ENCODE assay signal across 16 cellular contexts in genomic region chr1:174068000-174068399, GRCh38. TPM values are rescaled to one million over a fixed set of nuclear protein-coding genes. Genes with fewer than 3 reads are reported as not detected.
A peak's percentile ranks its signal among the peaks of the same experiment; 100 is the strongest.
DNase-seq lines count a peak whose midpoint lies in the region; ATAC-seq and TF ChIP-seq lines count a peak whose summit lies in the region.
"Had no signal": no experiment of that assay in that cellular context is flagged by ENCODE, and none has a peak within 500 bp of the region (broad histone marks: within the 10 kb centered on the region; RNA-seq: fewer than 3 reads in every experiment).

No MANE protein-coding gene starts in this region.

- no peak for TF ChIP-seq POLR2A in lower leg skin (IDR thresholded peaks at IDR 0.05)

- H3K4me3 Mint-ChIP-seq in effector memory CD8-positive, alpha-beta T cell = no peak overlapping the region
- H3K4me3 Mint-ChIP-seq: activated naive CD8-positive, alpha-beta T cell had no signal

- H3K4me3 ChIP-seq in HFF-Myc (replicated peaks; ENCODE audit: low read depth, low read length) = no peak overlapping the region
- H3K4me3 ChIP-seq in lower leg skin (ENCODE audit: low read depth, poor library complexity, severe bottlenecking) = no peak overlapping the region
- H3K4me3 ChIP-seq: HAP-1, heart left ventricle, MG63, smooth muscle cell had no signal

- no peaks in the 10 kb centered on the region for H3K36me3 Mint-ChIP-seq in effector memory CD8-positive, alpha-beta T cell (ENCODE audit: insufficient read depth)
- H3K36me3 Mint-ChIP-seq: activated naive CD8-positive, alpha-beta T cell had no signal

- DNase-seq in A172 (ENCODE audit: low spot score) = peak; percentile 82
- DNase-seq in HFF-Myc (ENCODE audit: extremely low read depth, low read depth) = peak; percentile 2
- peak; percentile 41 for DNase-seq in OCI-M1 (lab: John Stamatoyannopoulos, UW)
- no peak for DNase-seq in effector memory CD8-positive, alpha-beta T cell
- DNase-seq in NCI-H1048 (lab: John Stamatoyannopoulos, UW) = no peak
- no peak for DNase-seq in lower leg skin (ENCODE audit: low spot score in 2 of 2)
- DNase-seq: cerebellar nuclear complex, heart left ventricle, left cardiac atrium, MG63, NCI-H2227 treated with DMSO at 0.1 percent for 48 hours had no signal

- no peaks in the 10 kb centered on the region for H3K9me3 Mint-ChIP-seq in effector memory CD8-positive, alpha-beta T cell

- no peak overlapping the region for H3K27ac Mint-ChIP-seq in effector memory CD8-positive, alpha-beta T cell
- H3K27ac Mint-ChIP-seq: activated naive CD8-positive, alpha-beta T cell had no signal

- peak; percentile 37 for ATAC-seq in effector memory CD8-positive, alpha-beta T cell (replicated peaks)
- ATAC-seq in GM19395 (IDR thresholded peaks at IDR 0.05; ENCODE audit: unreplicated experiment) (no peak), GM21576 (IDR thresholded peaks at IDR 0.05; ENCODE audit: unreplicated experiment) (no peak)
- ATAC-seq: heart left ventricle, left cardiac atrium had no signal

- TF ChIP-seq CTCF in HFF-Myc (IDR thresholded peaks at IDR 0.05; ENCODE audit: low read depth, low read length, missing control alignments) (no peak), lower leg skin (IDR thresholded peaks at IDR 0.05) (no peak)

- WGBS in lower leg skin, 2 donors = 100% methylated on average over 1 of the region's 1 CpG

- intact Hi-C loops in lower leg skin (cut with DNase I; ENCODE audit: low total_unique reads) = no loop called here

- peaks cover 6 to 7% of the 10 kb centered on the region in 2 donors for H3K4me1 Mint-ChIP-seq in effector memory CD8-positive, alpha-beta T cell (ENCODE audit: low read depth in 2 of 2)

- peaks cover 5 to 7% of the 10 kb centered on the region in 2 donors for H3K27me3 Mint-ChIP-seq in effector memory CD8-positive, alpha-beta T cell

RNA-seq across cellular contexts. Expression of gene RC3H1, which starts 45.8 kb away (rescaled TPM):
- 24.3 and 26.6 TPM in 2 replicates for total RNA-seq in A172 (2014; rRNA removed; shearing (Covaris generic))
- 10 to 100 TPM; 16.1 to 30.9 (median 27.0) TPM for total RNA-seq in lower leg skin

Comparison
In these comparisons a context has a peak if more than half of its experiments do, and no peak if none do; other contexts are left out.
1. DNase-seq: peak in A172 (single experiment), HFF-Myc (single experiment) and OCI-M1 (single experiment); none in effector memory CD8-positive, alpha-beta T cell (0 of 3), NCI-H1048 (single experiment) and lower leg skin (0 of 2).